In genomic region chr16:2881783-2882459, GRCh38 we compare ENCODE assay signal across 9 cellular contexts. TPM values are rescaled to one million over a fixed set of nuclear protein-coding genes. Genes with fewer than 3 reads are reported as not detected.
A peak's percentile ranks its signal among the peaks of the same experiment; 100 is the strongest.
DNase-seq lines count a peak whose midpoint lies in the region; ATAC-seq and TF ChIP-seq lines count a peak whose summit lies in the region.
"Not testable (repeated sequence)": the region's sequence is repeated elsewhere in the genome, so short reads cannot be mapped to it uniquely, and the experiment has no call there.
"Had no signal": no experiment of that assay in that cellular context is flagged by ENCODE, and none has a peak within 500 bp of the region (broad histone marks: within the 10 kb centered on the region; RNA-seq: fewer than 3 reads in every experiment).

No MANE protein-coding gene starts in this region.

- H3K4me2 ChIP-seq in BLaER1: peak overlapping the region; percentile 80
- peak overlapping the region; percentile 96 for H3K4me2 ChIP-seq in smooth muscle cell

- WGBS in smooth muscle cell (ENCODE audit: low lambda C conversion rate): 22% methylated on average over 27 of the region's 41 CpGs

- H3K9me3 ChIP-seq in BLaER1: peaks cover 20% of the 10 kb centered on the region
- H3K9me3 ChIP-seq in smooth muscle cell (replicated peaks; ENCODE audit: low read depth): not testable (repeated sequence)

- not testable (repeated sequence) for H3K27me3 ChIP-seq in BLaER1; smooth muscle cell (ENCODE audit: low read depth)

- not testable (repeated sequence) for H3K36me3 ChIP-seq in BLaER1; smooth muscle cell (ENCODE audit: low read depth)

- H3F3A ChIP-seq in smooth muscle cell (ENCODE audit: low read depth): not testable (repeated sequence)

- H2AFZ ChIP-seq in smooth muscle cell (ENCODE audit: low read depth): peak overlapping the region; percentile 74

- H3K4me3 ChIP-seq in BLaER1 (peak overlapping the region; percentile 88), smooth muscle cell (peak overlapping the region; percentile 78)

- H3K9ac ChIP-seq in BLaER1: peak overlapping the region; percentile 95
- peak overlapping the region; percentile 72 for H3K9ac ChIP-seq in smooth muscle cell (ENCODE audit: low read depth)

- TF ChIP-seq CTCF in smooth muscle cell (IDR thresholded peaks at IDR 0.05; ENCODE audit: borderline replicate concordance, insufficient read depth, poor library complexity, severe bottlenecking): not testable (repeated sequence)

- peaks cover 14% of the 10 kb centered on the region for H3K79me2 ChIP-seq in smooth muscle cell (ENCODE audit: low read depth)

- peak; percentile 29 for DNase-seq in HT-29 (ENCODE audit: low spot score)
- DNase-seq in RPMI8226: peak; percentile 63
- peak; percentile 47 for DNase-seq in activated naive CD4-positive, alpha-beta T cell treated with Interleukin-2 at 50 U/mL for 16 hours
- DNase-seq in medulla oblongata (ENCODE audit: extremely low spot score): peak; percentile 15
- not testable (repeated sequence) for DNase-seq in smooth muscle cell (lab: John Stamatoyannopoulos, UW; ENCODE audit: unreplicated experiment)

- not testable (repeated sequence) for H3K27ac ChIP-seq in BLaER1
- peak overlapping the region; percentile 44 for H3K27ac ChIP-seq in smooth muscle cell (ENCODE audit: low read depth)

- H4K20me1 ChIP-seq in BLaER1; smooth muscle cell (ENCODE audit: low read depth): not testable (repeated sequence)

- ATAC-seq in GM19452 (IDR thresholded peaks at IDR 0.05; ENCODE audit: unreplicated experiment): peak; percentile 21
- peak; percentile 22 for ATAC-seq in esophagus mucosa

- H3K4me1 ChIP-seq in BLaER1: peaks cover 16% of the 10 kb centered on the region
- H3K4me1 ChIP-seq in smooth muscle cell (ENCODE audit: low read depth): not testable (repeated sequence)

RNA-seq across cellular contexts. Expression of gene FLYWCH2, which starts 1.1 kb away (rescaled TPM):
- 47.4 and 52.2 TPM in 2 replicates for total RNA-seq in HT-29 (2014; rRNA removed; shearing (Covaris generic))
- total RNA-seq in esophagus mucosa: 19.5 TPM
- total RNA-seq in smooth muscle cell: 31.7 and 44.6 TPM in 2 replicates
- polyA plus RNA-seq in smooth muscle cell: 49.3 and 52.7 TPM in 2 replicates

RNA-seq across cellular contexts. Expression of gene PRSS22, which starts 24.0 kb away (rescaled TPM):
- 97.1 and 114 TPM in 2 replicates for total RNA-seq in HT-29 (2014; rRNA removed; shearing (Covaris generic))
- total RNA-seq in esophagus mucosa: 97.0 TPM
- total RNA-seq in smooth muscle cell: 2.2 TPM in 1 of 2 replicates, not detected in the other
- polyA plus RNA-seq in smooth muscle cell: 0.79 and 3.7 TPM in 2 replicates
- total RNA-seq: activated CD8-positive, alpha-beta memory T cell treated with anti-CD3 and anti-CD28 coated beads for 36 hours had no signal

RNA-seq across cellular contexts. Expression of gene FLYWCH1, which starts 29.8 kb away (rescaled TPM):
- 25.8 and 30.1 TPM in 2 replicates for total RNA-seq in HT-29 (2014; rRNA removed; shearing (Covaris generic))
- total RNA-seq in esophagus mucosa: 16.4 TPM
- 13.5 and 26.1 TPM in 2 replicates for total RNA-seq in smooth muscle cell
- 26.0 and 26.4 TPM in 2 replicates for polyA plus RNA-seq in smooth muscle cell

RNA-seq across cellular contexts. Expression of gene ZG16B, which starts 51.8 kb away (rescaled TPM):
- 16.1 and 23.3 TPM in 2 replicates for total RNA-seq in HT-29 (2014; rRNA removed; shearing (Covaris generic))
- total RNA-seq in esophagus mucosa (15.3 TPM), smooth muscle cell (not detected in 2 replicates)
- not detected in 2 replicates for polyA plus RNA-seq in smooth muscle cell

Comparison
In these comparisons a context has a peak if more than half of its experiments do, and no peak if none do; other contexts are left out.
1. RNA of gene PRSS22, which starts 24.0 kb away (total RNA-seq): 97.1 to 114 TPM in HT-29 and 97.0 TPM in esophagus mucosa (single experiment); 2.2 TPM in smooth muscle cell; every median in the first group is over 10 times any median in the second.